In genomic region chr12:70698345-70698744, GRCh38 we compare ENCODE assay signal across 24 cellular contexts.
"Had no signal": no experiment of that assay in that cellular context is flagged by ENCODE, and none has a peak within 500 bp of the region (broad histone marks: within the 10 kb centered on the region; RNA-seq: fewer than 3 reads in every experiment).

No MANE protein-coding gene starts in this region.

- H3K27me3 ChIP-seq: left lung, right lobe of liver, testis, tibial artery had no signal

- H3K9me3 ChIP-seq: left lung, mucosa of descending colon, psoas muscle, right lobe of liver, testis, tibial artery had no signal

- ATAC-seq: effector memory CD8-positive, alpha-beta T cell; left cardiac atrium; left lung; mucosa of descending colon; psoas muscle; right lobe of liver; stimulated activated memory B cell treated with anti-CD40 and anti-IgM and Interleukin-4, amounts not matched to agents 10 μg/mL and 1 μg/mL and 100 μg/mL, for 72 hours; stimulated activated naive CD8-positive, alpha-beta T cell treated with anti-CD3 and anti-CD28 coated beads, Interleukin-15, Interleukin-2, amounts not matched to agents 100 U/mL and 50 U/mL, for 24 hours had no signal

- H3K4me3 ChIP-seq: coronary artery, left lung, mucosa of descending colon, psoas muscle, right lobe of liver, testis, tibial artery had no signal

- FAIRE-seq: endometrium, frontal cortex, islet of Langerhans, small intestine had no signal

- H3K4me1 ChIP-seq: left lung, psoas muscle, right lobe of liver, testis, tibial artery had no signal

- H3K27ac ChIP-seq: coronary artery, left lung, psoas muscle, right lobe of liver, testis, tibial artery had no signal

- DNase-seq: effector memory CD8-positive, alpha-beta T cell; head of caudate nucleus; left cardiac atrium; left lung; mesenchymal stem cell; mucosa of descending colon; naive B cell; nephron progenitor cell; nucleus accumbens; posterior cingulate gyrus; psoas muscle; right lobe of liver; small intestine; stimulated activated CD4-positive, alpha-beta T cell treated with anti-CD3 and anti-CD28 coated beads, Interleukin-2, amount 100 ng/mL, for 24 hours; stimulated activated CD4-positive, alpha-beta T cell treated with anti-CD3 and anti-CD28 coated beads, Interleukin-4, amount 100 ng/mL, for 4 hours; stimulated activated naive CD8-positive, alpha-beta T cell treated with anti-CD3 and anti-CD28 coated beads, Interleukin-15, Interleukin-2, amounts not matched to agents 100 U/mL and 50 U/mL, for 24 hours; substantia nigra; testis; tibial artery had no signal

- H3K36me3 ChIP-seq: left lung, right lobe of liver, tibial artery had no signal
